In the genomic region with DNA sequence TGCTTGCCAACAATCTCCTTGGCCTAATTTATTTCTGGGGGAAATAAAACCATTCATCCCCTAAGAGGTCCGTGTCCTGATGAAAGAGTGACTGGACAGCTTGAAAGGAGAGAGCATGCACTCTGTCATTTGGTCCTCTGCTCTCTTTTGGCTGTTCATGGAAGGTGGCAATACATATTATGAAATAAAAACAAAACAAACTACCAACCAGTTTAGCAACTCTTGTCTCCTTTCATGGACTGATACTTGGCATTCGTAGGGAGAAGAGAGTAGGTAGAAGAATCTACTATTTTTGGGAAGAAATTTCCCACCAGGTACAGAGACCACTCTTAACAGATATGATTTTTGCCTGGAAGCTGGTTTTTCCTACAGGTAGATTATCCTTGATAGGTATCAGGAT, we compare ENCODE assay signal across 1 cellular context.
TF ChIP-seq lines count a peak whose summit lies in the region.

No MANE protein-coding gene starts in this region.

TF ChIP-seq in HepG2, 621 proteins besides CTCF, POLR2A, EP300 and RAD21:
- TF ChIP-seq MTF1 (CRISPR knock-in tag; IDR thresholded peaks at IDR 0.05), result no peak
- TF ChIP-seq ZNF343 (CRISPR knock-in tag; IDR thresholded peaks at IDR 0.05), result no peak
- no peak for TF ChIP-seq ZNF335 (CRISPR knock-in tag; IDR thresholded peaks at IDR 0.05)
- no peak for TF ChIP-seq TRIM24 (CRISPR knock-in tag; IDR thresholded peaks at IDR 0.05)
- TF ChIP-seq HNRNPH1 (optimal IDR thresholded peaks at IDR 0.05; ENCODE audit: low read depth, low read length), result no peak
- TF ChIP-seq SIX4 (CRISPR knock-in tag; IDR thresholded peaks at IDR 0.05), result no peak
- TF ChIP-seq, protein P1, sequence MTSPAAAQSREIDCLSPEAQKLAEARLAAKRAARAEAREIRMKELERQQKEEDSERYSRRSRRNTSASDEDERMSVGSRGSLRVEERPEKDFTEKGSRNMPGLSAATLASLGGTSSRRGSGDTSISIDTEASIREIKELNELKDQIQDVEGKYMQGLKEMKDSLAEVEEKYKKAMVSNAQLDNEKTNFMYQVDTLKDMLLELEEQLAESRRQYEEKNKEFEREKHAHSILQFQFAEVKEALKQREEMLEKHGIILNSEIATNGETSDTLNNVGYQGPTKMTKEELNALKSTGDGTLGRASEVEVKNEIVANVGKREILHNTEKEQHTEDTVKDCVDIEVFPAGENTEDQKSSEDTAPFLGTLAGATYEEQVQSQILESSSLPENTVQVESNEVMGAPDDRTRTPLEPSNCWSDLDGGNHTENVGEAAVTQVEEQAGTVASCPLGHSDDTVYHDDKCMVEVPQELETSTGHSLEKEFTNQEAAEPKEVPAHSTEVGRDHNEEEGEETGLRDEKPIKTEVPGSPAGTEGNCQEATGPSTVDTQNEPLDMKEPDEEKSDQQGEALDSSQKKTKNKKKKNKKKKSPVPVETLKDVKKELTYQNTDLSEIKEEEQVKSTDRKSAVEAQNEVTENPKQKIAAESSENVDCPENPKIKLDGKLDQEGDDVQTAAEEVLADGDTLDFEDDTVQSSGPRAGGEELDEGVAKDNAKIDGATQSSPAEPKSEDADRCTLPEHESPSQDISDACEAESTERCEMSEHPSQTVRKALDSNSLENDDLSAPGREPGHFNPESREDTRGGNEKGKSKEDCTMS (CRISPR knock-in tag; conservative IDR thresholded peaks at IDR 0.05), result no peak
- TF ChIP-seq, protein P2, sequence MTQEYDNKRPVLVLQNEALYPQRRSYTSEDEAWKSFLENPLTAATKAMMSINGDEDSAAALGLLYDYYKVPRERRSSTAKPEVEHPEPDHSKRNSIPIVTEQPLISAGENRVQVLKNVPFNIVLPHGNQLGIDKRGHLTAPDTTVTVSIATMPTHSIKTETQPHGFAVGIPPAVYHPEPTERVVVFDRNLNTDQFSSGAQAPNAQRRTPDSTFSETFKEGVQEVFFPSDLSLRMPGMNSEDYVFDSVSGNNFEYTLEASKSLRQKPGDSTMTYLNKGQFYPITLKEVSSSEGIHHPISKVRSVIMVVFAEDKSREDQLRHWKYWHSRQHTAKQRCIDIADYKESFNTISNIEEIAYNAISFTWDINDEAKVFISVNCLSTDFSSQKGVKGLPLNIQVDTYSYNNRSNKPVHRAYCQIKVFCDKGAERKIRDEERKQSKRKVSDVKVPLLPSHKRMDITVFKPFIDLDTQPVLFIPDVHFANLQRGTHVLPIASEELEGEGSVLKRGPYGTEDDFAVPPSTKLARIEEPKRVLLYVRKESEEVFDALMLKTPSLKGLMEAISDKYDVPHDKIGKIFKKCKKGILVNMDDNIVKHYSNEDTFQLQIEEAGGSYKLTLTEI (CRISPR knock-in tag; conservative IDR thresholded peaks at IDR 0.05), result no peak
- no peak for TF ChIP-seq ZNF225 (CRISPR knock-in tag; IDR thresholded peaks at IDR 0.05)
- TF ChIP-seq RFX3 (CRISPR knock-in tag; IDR thresholded peaks at IDR 0.05), result no peak
- TF ChIP-seq RFX1 (IDR thresholded peaks at IDR 0.05), result no peak
- TF ChIP-seq PHF20 (CRISPR knock-in tag; IDR thresholded peaks at IDR 0.05), result no peak
- no peak for TF ChIP-seq ASH2L (IDR thresholded peaks at IDR 0.05; ENCODE audit: insufficient read length, low read depth, low read length)
- TF ChIP-seq, protein P3, sequence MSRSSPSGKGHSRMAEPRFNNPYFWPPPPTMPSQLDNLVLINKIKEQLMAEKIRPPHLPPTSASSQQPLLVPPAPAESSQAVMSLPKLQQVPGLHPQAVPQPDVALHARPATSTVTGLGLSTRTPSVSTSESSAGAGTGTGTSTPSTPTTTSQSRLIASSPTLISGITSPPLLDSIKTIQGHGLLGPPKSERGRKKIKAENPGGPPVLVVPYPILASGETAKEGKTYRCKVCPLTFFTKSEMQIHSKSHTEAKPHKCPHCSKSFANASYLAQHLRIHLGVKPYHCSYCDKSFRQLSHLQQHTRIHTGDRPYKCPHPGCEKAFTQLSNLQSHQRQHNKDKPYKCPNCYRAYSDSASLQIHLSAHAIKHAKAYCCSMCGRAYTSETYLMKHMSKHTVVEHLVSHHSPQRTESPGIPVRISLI (CRISPR knock-in tag; IDR thresholded peaks at IDR 0.05; ENCODE audit: borderline replicate concordance), result no peak
- TF ChIP-seq, protein P4, sequence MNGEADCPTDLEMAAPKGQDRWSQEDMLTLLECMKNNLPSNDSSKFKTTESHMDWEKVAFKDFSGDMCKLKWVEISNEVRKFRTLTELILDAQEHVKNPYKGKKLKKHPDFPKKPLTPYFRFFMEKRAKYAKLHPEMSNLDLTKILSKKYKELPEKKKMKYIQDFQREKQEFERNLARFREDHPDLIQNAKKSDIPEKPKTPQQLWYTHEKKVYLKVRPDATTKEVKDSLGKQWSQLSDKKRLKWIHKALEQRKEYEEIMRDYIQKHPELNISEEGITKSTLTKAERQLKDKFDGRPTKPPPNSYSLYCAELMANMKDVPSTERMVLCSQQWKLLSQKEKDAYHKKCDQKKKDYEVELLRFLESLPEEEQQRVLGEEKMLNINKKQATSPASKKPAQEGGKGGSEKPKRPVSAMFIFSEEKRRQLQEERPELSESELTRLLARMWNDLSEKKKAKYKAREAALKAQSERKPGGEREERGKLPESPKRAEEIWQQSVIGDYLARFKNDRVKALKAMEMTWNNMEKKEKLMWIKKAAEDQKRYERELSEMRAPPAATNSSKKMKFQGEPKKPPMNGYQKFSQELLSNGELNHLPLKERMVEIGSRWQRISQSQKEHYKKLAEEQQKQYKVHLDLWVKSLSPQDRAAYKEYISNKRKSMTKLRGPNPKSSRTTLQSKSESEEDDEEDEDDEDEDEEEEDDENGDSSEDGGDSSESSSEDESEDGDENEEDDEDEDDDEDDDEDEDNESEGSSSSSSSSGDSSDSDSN (CRISPR knock-in tag; IDR thresholded peaks at IDR 0.05), result no peak
